ENCODE assay signal across 10 cellular contexts in the genomic region with DNA sequence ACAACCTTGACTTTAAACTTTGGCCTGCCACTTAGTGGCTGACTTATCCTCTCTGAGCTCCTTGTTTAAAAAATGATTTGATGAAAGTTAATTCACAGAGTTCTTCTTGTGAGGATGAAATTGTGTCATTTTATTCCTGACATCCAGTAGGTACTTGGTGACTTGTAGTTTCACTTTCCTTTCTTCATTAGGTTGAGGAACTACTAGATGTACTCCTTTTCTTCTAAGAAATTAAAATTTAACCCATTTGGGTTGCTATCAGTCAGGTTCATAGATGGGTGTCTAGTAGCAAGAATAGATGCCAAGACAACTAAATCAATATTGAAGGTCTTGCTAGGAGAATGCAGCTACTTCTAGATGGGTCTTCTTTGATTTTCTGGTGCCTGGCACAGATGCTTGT. TPM values are rescaled to one million over a fixed set of nuclear protein-coding genes. Genes with fewer than 3 reads are reported as not detected.
DNase-seq lines count a peak whose midpoint lies in the region; ATAC-seq and TF ChIP-seq lines count a peak whose summit lies in the region.
"Had no signal": no experiment of that assay in that cellular context is flagged by ENCODE, and none has a peak within 500 bp of the region (broad histone marks: within the 10 kb centered on the region; RNA-seq: fewer than 3 reads in every experiment).

No MANE protein-coding gene starts in this region.

- peaks cover 21% of the 10 kb centered on the region for H3K36me3 Mint-ChIP-seq in type B pancreatic cell

- ATAC-seq in heart left ventricle (no peak), left cardiac atrium (no peak), HG03469 (IDR thresholded peaks at IDR 0.05; ENCODE audit: unreplicated experiment) (peak; percentile 25), HG03439 (IDR thresholded peaks at IDR 0.05; ENCODE audit: unreplicated experiment) (no peak)

- peak overlapping the region in 8 of 12 donors; percentile 2 to 39 (median 14) for H3K4me3 ChIP-seq in heart left ventricle
- H3K4me3 ChIP-seq in colonic mucosa = no peak overlapping the region
- H3K4me3 ChIP-seq: skin epidermis had no signal

- H3K4me3 Mint-ChIP-seq in type B pancreatic cell = peak overlapping the region; percentile 32

- TF ChIP-seq CTCF in heart left ventricle (IDR thresholded peaks at IDR 0.05) = no peak
- TF ChIP-seq CTCF in colonic mucosa (IDR thresholded peaks at IDR 0.05) = no peak
- TF ChIP-seq CTCF in type B pancreatic cell (conservative IDR thresholded peaks at IDR 0.05) = no peak

- H3K27me3 ChIP-seq in heart left ventricle (no peaks in the 10 kb centered on the region), colonic mucosa (no peaks in the 10 kb centered on the region)

- peaks cover 53% of the 10 kb centered on the region for H3K4me1 Mint-ChIP-seq in type B pancreatic cell (ENCODE audit: unreplicated experiment)

- no peak for TF ChIP-seq POLR2A in heart left ventricle (IDR thresholded peaks at IDR 0.05)

- H3K9ac ChIP-seq in colonic mucosa (ENCODE audit: low read depth in 2 of 2, low read length in 2 of 2) = no peak overlapping the region

- H3K9me3 ChIP-seq in heart left ventricle (no peaks in the 10 kb centered on the region), colonic mucosa (no peaks in the 10 kb centered on the region)

- H3K27ac Mint-ChIP-seq in type B pancreatic cell = peak overlapping the region; percentile 49

- H3K27ac ChIP-seq in heart left ventricle = peak overlapping the region in 7 of 12 donors; percentile 4 to 92 (median 56)
- H3K27ac ChIP-seq in colonic mucosa = peak overlapping the region; percentile 19

- no peaks in the 10 kb centered on the region for H3K9me3 Mint-ChIP-seq in type B pancreatic cell

- H3K36me3 ChIP-seq in heart left ventricle = peaks cover 0 to 20% (median 8%) of the 10 kb centered on the region in 9 donors
- H3K36me3 ChIP-seq in colonic mucosa = no peaks in the 10 kb centered on the region

- intact Hi-C loops in heart left ventricle (cut with DNase I) (no loop called here), left cardiac atrium (cut with DNase I) (no loop called here), colonic mucosa (cut with DNase I) (no loop called here)

- H3K4me1 ChIP-seq in heart left ventricle (peaks cover 13 to 91% (median 82%) of the 10 kb centered on the region in 12 donors), colonic mucosa (peaks cover 5% of the 10 kb centered on the region)

- H3K27me3 Mint-ChIP-seq in type B pancreatic cell = peaks cover 3% of the 10 kb centered on the region

- DNase-seq in heart left ventricle = no peak
- DNase-seq in left cardiac atrium = no peak
- DNase-seq in colonic mucosa = no peak
- no peak for DNase-seq in type B pancreatic cell (ENCODE audit: extremely low spot score, unreplicated experiment)
- DNase-seq in DMS153 (lab: John Stamatoyannopoulos, UW) = no peak
- DNase-seq in cerebellar nuclear complex (lab: John Stamatoyannopoulos, UW) = no peak
- DNase-seq: DMS 273 treated with DMSO at 0.1 percent for 48 hours had no signal

RNA-seq across cellular contexts. Expression of a gene that starts 5.2 kb away (rescaled TPM):
- total RNA-seq in heart left ventricle = 10 to 100 TPM; 16.2 to 62.1 (median 36.5) TPM
- polyA plus RNA-seq in heart left ventricle = 1 to 10 TPM; 5.6 to 7.5 TPM
- total RNA-seq in left cardiac atrium = 10 to 100 TPM; 23.8 to 46.8 TPM
- total RNA-seq in colonic mucosa = 10 to 100 TPM in 1 of 2 donors, 1 to 10 TPM in 1; 9.8 to 41.9 TPM
- total RNA-seq in type B pancreatic cell (ENCODE audit: low replicate concordance) = 20.6 and 23.1 TPM in 2 replicates

RNA-seq across cellular contexts. Expression of a gene that starts 33.4 kb away (rescaled TPM):
- 1,000 to 10,000 TPM in 4 of 9 donors, 100 to 1,000 TPM in 5; 834 to 1,126 (median 995) TPM for total RNA-seq in heart left ventricle
- polyA plus RNA-seq in heart left ventricle = 1,000 to 10,000 TPM; 1,262 to 3,123 TPM
- 1,000 to 10,000 TPM; 1,012 to 1,091 TPM for total RNA-seq in left cardiac atrium
- total RNA-seq in colonic mucosa = 1,000 to 10,000 TPM; 1,434 to 1,547 TPM
- total RNA-seq in type B pancreatic cell (ENCODE audit: low replicate concordance) = 2,083 and 2,257 TPM in 2 replicates

RNA-seq across cellular contexts. Expression of a gene that starts 33.5 kb away (rescaled TPM):
- total RNA-seq in heart left ventricle (10 to 100 TPM; 15.2 to 23.2 (median 18.8) TPM), left cardiac atrium (10 to 100 TPM; 12.9 to 15.4 TPM), colonic mucosa (1 to 10 TPM; 2.6 to 5.4 TPM), type B pancreatic cell (ENCODE audit: low replicate concordance) (8.0 and 10.8 TPM in 2 replicates)
- polyA plus RNA-seq in heart left ventricle = 10 to 100 TPM; 13.3 to 17.8 TPM
